In genomic region chr12:2292560-2292959, GRCh38 we compare ENCODE assay signal across 21 cellular contexts.
DNase-seq lines count a peak whose midpoint lies in the region; ATAC-seq and TF ChIP-seq lines count a peak whose summit lies in the region.
"Had no signal": no experiment of that assay in that cellular context is flagged by ENCODE, and none has a peak within 500 bp of the region (broad histone marks: within the 10 kb centered on the region; RNA-seq: fewer than 3 reads in every experiment).

No MANE protein-coding gene starts in this region.

- no peaks in the 10 kb centered on the region for H3K9me3 Mint-ChIP-seq in osteocyte (ENCODE audit: unreplicated experiment)
- H3K9me3 Mint-ChIP-seq in Caco-2 (ENCODE audit: unreplicated experiment): no peaks in the 10 kb centered on the region
- H3K9me3 Mint-ChIP-seq in activated T-helper 1 cell treated with anti-CD3 and anti-CD28 coated beads, Interleukin-12 subunit alpha, Interleukin-12 subunit beta, Interleukin-2, Interleukin-4 antibody, amounts not matched to agents 30 ng/mL and 10 ng/mL and 1 ng/mL, durations not matched to agents 14 hours and 24 hours and 36 hours: no peaks in the 10 kb centered on the region
- H3K9me3 Mint-ChIP-seq: HFFc6 had no signal

- H3K4me1 Mint-ChIP-seq in osteocyte (ENCODE audit: unreplicated experiment) (peaks cover 97% of the 10 kb centered on the region), Caco-2 (ENCODE audit: low read depth, unreplicated experiment) (peaks cover 6% of the 10 kb centered on the region)
- peaks cover 8% of the 10 kb centered on the region for H3K4me1 Mint-ChIP-seq in activated T-helper 1 cell treated with anti-CD3 and anti-CD28 coated beads, Interleukin-12 subunit alpha, Interleukin-12 subunit beta, Interleukin-2, Interleukin-4 antibody, amounts not matched to agents 30 ng/mL and 10 ng/mL and 1 ng/mL, durations not matched to agents 14 hours and 24 hours and 36 hours (ENCODE audit: low read depth)

- no peak for TF ChIP-seq CTCF in cardiac muscle cell (IDR thresholded peaks at IDR 0.05; ENCODE audit: low read depth, low read length)
- no peak for TF ChIP-seq CTCF in osteocyte (IDR thresholded peaks at IDR 0.05)
- TF ChIP-seq CTCF in Caco-2 (IDR thresholded peaks at IDR 0.05; ENCODE audit: insufficient read depth in 1 of 2, low read depth in 1 of 2, low read length in 1 of 2, severe bottlenecking in 1 of 2, unreplicated experiment in 1 of 2): no peak

- peaks cover 2% of the 10 kb centered on the region for H3K36me3 Mint-ChIP-seq in osteocyte (ENCODE audit: unreplicated experiment)
- no peaks in the 10 kb centered on the region for H3K36me3 Mint-ChIP-seq in Caco-2 (ENCODE audit: insufficient read depth, unreplicated experiment)
- H3K36me3 Mint-ChIP-seq in activated T-helper 1 cell treated with anti-CD3 and anti-CD28 coated beads, Interleukin-12 subunit alpha, Interleukin-12 subunit beta, Interleukin-2, Interleukin-4 antibody, amounts not matched to agents 30 ng/mL and 10 ng/mL and 1 ng/mL, durations not matched to agents 14 hours and 24 hours and 36 hours (ENCODE audit: low read depth): no peaks in the 10 kb centered on the region
- H3K36me3 Mint-ChIP-seq: CD4-positive, CD25-positive, alpha-beta regulatory T cell had no signal

- intact Hi-C loops in Caco-2 (cut with micrococcal nuclease; ENCODE audit: unreplicated experiment): no loop called here
- intact Hi-C loops in activated T-helper 1 cell treated with anti-CD3 and anti-CD28 coated beads, Interleukin-12 subunit alpha, Interleukin-12 subunit beta, Interleukin-2, Interleukin-4 antibody, amounts not matched to agents 30 ng/mL and 10 ng/mL and 1 ng/mL, durations not matched to agents 14 hours and 24 hours and 36 hours (cut with micrococcal nuclease): loop anchor here (10.0 kb wide), 1 partner anchor 292 kb away; no protein-coding TSS in a partner anchor

- H3K27ac ChIP-seq in BLaER1 (peak overlapping the region; percentile 44; the same call in 1 of the 2 replicates), cardiac muscle cell (peak overlapping the region; percentile 59)
- H3K27ac ChIP-seq: HL-60 had no signal

- H3K27me3 ChIP-seq in BLaER1 (no peaks in the 10 kb centered on the region), cardiac muscle cell (no peaks in the 10 kb centered on the region), Caco-2 (replicated peaks; ENCODE audit: control insufficient read depth, insufficient read depth, low read length) (peaks cover 5% of the 10 kb centered on the region; the same call in 1 of the 2 replicates)

- no peaks in the 10 kb centered on the region for H4K20me1 ChIP-seq in BLaER1

- DNase-seq in RPMI7951 (ENCODE audit: low read depth): peak; percentile 95
- DNase-seq in cardiac muscle cell (ENCODE audit: low read depth in 1 of 2, low spot score in 1 of 2): no peak
- DNase-seq in osteocyte (ENCODE audit: extremely low spot score, unreplicated experiment): no peak
- no peak for DNase-seq in Caco-2
- no peak for DNase-seq in activated T-helper 1 cell treated with anti-CD3 and anti-CD28 coated beads, Interleukin-12 subunit alpha, Interleukin-12 subunit beta, Interleukin-2, Interleukin-4 antibody, amounts not matched to agents 30 ng/mL and 10 ng/mL and 1 ng/mL, durations not matched to agents 14 hours and 24 hours and 36 hours (ENCODE audit: low spot score)
- DNase-seq: Calu3; CD4-positive, CD25-positive, alpha-beta regulatory T cell; GOT3; HFFc6; NCI-H1048; NCI-H146; NCI-H2081 treated with DMSO at 0.1 percent for 48 hours; NCI-H226; NCI-H526; NK-92 treated with Interleukin-12 subunit alpha and Interleukin-12 subunit beta, amount 100 ng/mL, for 24 hours; OCI-M1 had no signal

- ATAC-seq in GM21360 (IDR thresholded peaks at IDR 0.05; ENCODE audit: unreplicated experiment) (no peak), GM21381 (IDR thresholded peaks at IDR 0.05; ENCODE audit: unreplicated experiment) (no peak)
- ATAC-seq: K562 had no signal

- CTCF ChIA-PET in Caco-2 (lab: Charles Lee): no interaction called here

- H3K4me1 ChIP-seq in BLaER1: peaks cover 69% of the 10 kb centered on the region
- peaks cover 65% of the 10 kb centered on the region for H3K4me1 ChIP-seq in cardiac muscle cell (ENCODE audit: low read depth)
- no peaks in the 10 kb centered on the region for H3K4me1 ChIP-seq in Caco-2

- H3K9me3 ChIP-seq in BLaER1 (no peaks in the 10 kb centered on the region), cardiac muscle cell (ENCODE audit: low read depth) (no peaks in the 10 kb centered on the region), Caco-2 (no peaks in the 10 kb centered on the region)

- no peak overlapping the region for H3K4me3 ChIP-seq in BLaER1
- H3K4me3 ChIP-seq in cardiac muscle cell: no peak overlapping the region
- H3K4me3 ChIP-seq in Caco-2 (ENCODE audit: low read depth, low read length): no peak overlapping the region
- H3K4me3 ChIP-seq: K562 had no signal

- H3K36me3 ChIP-seq in BLaER1 (no peaks in the 10 kb centered on the region), cardiac muscle cell (no peaks in the 10 kb centered on the region), Caco-2 (ENCODE audit: control insufficient read depth, insufficient read depth, low read length) (no peaks in the 10 kb centered on the region)

- H3K27ac Mint-ChIP-seq in osteocyte (ENCODE audit: unreplicated experiment) (peak overlapping the region; percentile 91), Caco-2 (ENCODE audit: unreplicated experiment) (no peak overlapping the region)
- H3K27ac Mint-ChIP-seq in activated T-helper 1 cell treated with anti-CD3 and anti-CD28 coated beads, Interleukin-12 subunit alpha, Interleukin-12 subunit beta, Interleukin-2, Interleukin-4 antibody, amounts not matched to agents 30 ng/mL and 10 ng/mL and 1 ng/mL, durations not matched to agents 14 hours and 24 hours and 36 hours: no peak overlapping the region
- H3K27ac Mint-ChIP-seq: CD4-positive, CD25-positive, alpha-beta regulatory T cell; HFFc6 had no signal

- H3K27me3 Mint-ChIP-seq in osteocyte (ENCODE audit: unreplicated experiment): no peaks in the 10 kb centered on the region
- peaks cover 42% of the 10 kb centered on the region for H3K27me3 Mint-ChIP-seq in Caco-2 (ENCODE audit: insufficient read depth, unreplicated experiment)
- peaks cover 16% of the 10 kb centered on the region for H3K27me3 Mint-ChIP-seq in activated T-helper 1 cell treated with anti-CD3 and anti-CD28 coated beads, Interleukin-12 subunit alpha, Interleukin-12 subunit beta, Interleukin-2, Interleukin-4 antibody, amounts not matched to agents 30 ng/mL and 10 ng/mL and 1 ng/mL, durations not matched to agents 14 hours and 24 hours and 36 hours (ENCODE audit: insufficient read depth)

- POLR2A ChIA-PET in Caco-2 (lab: Charles Lee): no interaction called here

- no peak overlapping the region for H3K9ac ChIP-seq in BLaER1

- no TSS peak for BruUV-seq in Caco-2 (replicated peaks; lab: Mats Ljungman, UMichigan)

- H3K4me3 Mint-ChIP-seq in osteocyte (ENCODE audit: unreplicated experiment) (no peak overlapping the region), Caco-2 (ENCODE audit: unreplicated experiment) (no peak overlapping the region)
- H3K4me3 Mint-ChIP-seq in activated T-helper 1 cell treated with anti-CD3 and anti-CD28 coated beads, Interleukin-12 subunit alpha, Interleukin-12 subunit beta, Interleukin-2, Interleukin-4 antibody, amounts not matched to agents 30 ng/mL and 10 ng/mL and 1 ng/mL, durations not matched to agents 14 hours and 24 hours and 36 hours: no peak overlapping the region
- H3K4me3 Mint-ChIP-seq: CD4-positive, CD25-positive, alpha-beta regulatory T cell; HFFc6 had no signal

- no peak overlapping the region for H3K4me2 ChIP-seq in BLaER1
